ENCODE assay signal across 31 cellular contexts in the genomic region with DNA sequence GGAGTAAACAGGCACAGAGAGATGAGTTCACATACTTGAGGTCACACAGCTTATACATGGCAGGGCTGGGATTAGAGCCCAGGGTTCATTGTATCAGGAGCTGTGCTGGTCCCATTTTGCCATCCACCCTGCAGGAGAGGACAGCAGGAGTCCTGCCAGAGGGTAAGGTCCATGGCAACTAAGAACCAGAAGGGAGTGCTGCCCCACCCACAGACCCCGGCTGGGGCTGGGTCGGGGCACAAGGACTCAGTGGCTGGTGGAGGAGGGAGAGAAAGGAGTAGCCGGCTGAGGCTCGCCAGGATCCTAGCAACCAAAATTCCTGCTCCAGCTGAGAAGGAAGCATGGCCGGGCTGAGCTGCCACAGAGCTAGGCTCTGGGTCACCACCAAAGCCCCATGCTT.
"Had no signal": no experiment of that assay in that cellular context is flagged by ENCODE, and none has a peak within 500 bp of the region (broad histone marks: within the 10 kb centered on the region; RNA-seq: fewer than 3 reads in every experiment).

No MANE protein-coding gene starts in this region.

- H3K4me1 Mint-ChIP-seq: nephron had no signal

- DNase-seq: activated CD4-positive, alpha-beta memory T cell treated with anti-CD3 and anti-CD28 coated beads, Interleukin-2, amount 10 ng/mL, durations not matched to agents 7 days and 5 days; activated CD4-positive, alpha-beta T cell treated with anti-CD3 and anti-CD28 coated beads for 1 hour; activated CD4-positive, alpha-beta T cell treated with anti-CD3 and anti-CD28 coated beads, Interleukin-2, amount 10 ng/mL, durations not matched to agents 7 days and 5 days; activated CD8-positive, alpha-beta memory T cell treated with anti-CD3 and anti-CD28 coated beads, Interleukin-2, amount 50 U/mL, for 48 hours; activated gamma-delta T cell treated with Interleukin-2 at 50 U/mL for 16 hours; activated naive CD4-positive, alpha-beta T cell treated with anti-CD3 and anti-CD28 coated beads, Interleukin-2, amount 50 U/mL, for 16 hours; activated T-cell treated with anti-CD3 and anti-CD28 coated beads, Interleukin-2, amount 50 U/mL, for 4 hours; amniotic stem cell; central memory CD4-positive, alpha-beta T cell; effector CD4-positive, alpha-beta T cell; glutamatergic neuron; left ventricle myocardium inferior; ovary; right lobe of liver; stimulated activated CD4-positive, alpha-beta T cell treated with anti-CD3 and anti-CD28 coated beads, Interleukin-12 subunit alpha, Interleukin-12 subunit beta, amount 100 ng/mL, for 4 hours; stimulated activated CD4-positive, alpha-beta T cell treated with anti-CD3 and anti-CD28 coated beads, Interleukin-4, amount 100 ng/mL, for 24 hours; T-helper 9 cell; tibial artery had no signal

- H3K36me3 ChIP-seq: breast epithelium, left ventricle myocardium inferior, ovary, right lobe of liver, tibial artery had no signal

- H3K9me3 Mint-ChIP-seq: activated CD4-positive, alpha-beta memory T cell treated with anti-CD3 and anti-CD28 coated beads, Interleukin-2, amount 10 ng/mL, durations not matched to agents 7 days and 5 days; activated CD4-positive, alpha-beta T cell treated with anti-CD3 and anti-CD28 coated beads, Interleukin-2, amount 10 ng/mL, durations not matched to agents 7 days and 5 days; activated T-cell treated with anti-CD3 and anti-CD28 coated beads, Interleukin-2, amount 50 U/mL, for 4 hours; activated T-helper 17 cell treated with anti-CD3 and anti-CD28 coated beads, Interleukin-2, amount 50 U/mL, for 72 hours; dendritic cell treated with granulocyte-macrophage colony-stimulating factor and Interleukin-4, amounts not matched to agents 40 ng/mL and 50 ng/mL, for 4 days; nephron; stimulated activated effector memory CD8-positive, alpha-beta T cell treated with anti-CD3 and anti-CD28 coated beads, Interleukin-12 subunit alpha, Interleukin-12 subunit beta, amount 100 ng/mL, for 72 hours; stimulated activated naive CD8-positive, alpha-beta T cell treated with anti-CD3 and anti-CD28 coated beads, Interleukin-15, Interleukin-2, amounts not matched to agents 100 ng/mL and 50 ng/mL, for 24 hours; T-helper 1 cell treated with Interleukin-12 subunit alpha and Interleukin-12 subunit beta and Interleukin-4 antibody, amounts not matched to agents 30 μg/mL and 1 μg/mL, for 36 hours; WTC11 had no signal

- H3K9me3 ChIP-seq: breast epithelium, left ventricle myocardium inferior, ovary, right lobe of liver, tibial artery had no signal

- FAIRE-seq: endometrium, frontal cortex, islet of Langerhans had no signal

- H3K4me3 ChIP-seq: breast epithelium, left ventricle myocardium inferior, lung, ovary, right lobe of liver, tibial artery had no signal

- H3K27me3 Mint-ChIP-seq: activated T-helper 17 cell treated with anti-CD3 and anti-CD28 coated beads, Interleukin-2, amount 50 U/mL, for 72 hours; stimulated activated naive CD8-positive, alpha-beta T cell treated with anti-CD3 and anti-CD28 coated beads, Interleukin-15, Interleukin-2, amounts not matched to agents 100 ng/mL and 50 ng/mL, for 24 hours had no signal

- H3K36me3 Mint-ChIP-seq: stimulated activated effector memory CD8-positive, alpha-beta T cell treated with anti-CD3 and anti-CD28 coated beads, Interleukin-12 subunit alpha, Interleukin-12 subunit beta, amount 100 ng/mL, for 72 hours; WTC11 had no signal

- H3K27me3 ChIP-seq: breast epithelium, ovary, right lobe of liver had no signal

- H3K27ac ChIP-seq: epithelial cell of prostate, left ventricle myocardium inferior, ovary, right lobe of liver, tibial artery had no signal

- H3K27ac Mint-ChIP-seq: activated CD4-positive, alpha-beta memory T cell treated with anti-CD3 and anti-CD28 coated beads, Interleukin-2, amount 10 ng/mL, durations not matched to agents 7 days and 5 days; activated CD4-positive, alpha-beta T cell treated with anti-CD3 and anti-CD28 coated beads, Interleukin-2, amount 10 ng/mL, durations not matched to agents 7 days and 5 days; dendritic cell treated with granulocyte-macrophage colony-stimulating factor and Interleukin-4, amounts not matched to agents 40 ng/mL and 50 ng/mL, for 4 days; stimulated activated effector memory CD8-positive, alpha-beta T cell treated with anti-CD3 and anti-CD28 coated beads, Interleukin-12 subunit alpha, Interleukin-12 subunit beta, amount 100 ng/mL, for 72 hours; stimulated activated naive CD8-positive, alpha-beta T cell treated with anti-CD3 and anti-CD28 coated beads, Interleukin-15, Interleukin-2, amounts not matched to agents 100 ng/mL and 50 ng/mL, for 24 hours; T-helper 1 cell treated with Interleukin-12 subunit alpha and Interleukin-12 subunit beta and Interleukin-4 antibody, amounts not matched to agents 30 μg/mL and 1 μg/mL, for 36 hours; WTC11 had no signal

- H3K4me3 Mint-ChIP-seq: activated CD4-positive, alpha-beta memory T cell treated with anti-CD3 and anti-CD28 coated beads, Interleukin-2, amount 10 ng/mL, durations not matched to agents 7 days and 5 days; activated CD4-positive, alpha-beta T cell treated with anti-CD3 and anti-CD28 coated beads, Interleukin-2, amount 10 ng/mL, durations not matched to agents 7 days and 5 days; activated T-cell treated with anti-CD3 and anti-CD28 coated beads, Interleukin-2, amount 50 U/mL, for 4 hours; activated T-helper 17 cell treated with anti-CD3 and anti-CD28 coated beads, Interleukin-2, amount 50 U/mL, for 72 hours; dendritic cell treated with granulocyte-macrophage colony-stimulating factor and Interleukin-4, amounts not matched to agents 40 ng/mL and 50 ng/mL, for 4 days; nephron; stimulated activated effector memory CD8-positive, alpha-beta T cell treated with anti-CD3 and anti-CD28 coated beads, Interleukin-12 subunit alpha, Interleukin-12 subunit beta, amount 100 ng/mL, for 72 hours; stimulated activated naive CD8-positive, alpha-beta T cell treated with anti-CD3 and anti-CD28 coated beads, Interleukin-15, Interleukin-2, amounts not matched to agents 100 ng/mL and 50 ng/mL, for 24 hours; T-helper 1 cell treated with Interleukin-12 subunit alpha and Interleukin-12 subunit beta and Interleukin-4 antibody, amounts not matched to agents 30 μg/mL and 1 μg/mL, for 36 hours; WTC11 had no signal

- ATAC-seq: activated T-cell treated with anti-CD3 and anti-CD28 coated beads, Interleukin-2, amount 50 U/mL, for 4 hours; activated T-helper 17 cell treated with anti-CD3 and anti-CD28 coated beads, Interleukin-2, amount 50 U/mL, for 72 hours; right lobe of liver; stimulated activated effector memory CD8-positive, alpha-beta T cell treated with anti-CD3 and anti-CD28 coated beads, Interleukin-12 subunit alpha, Interleukin-12 subunit beta, amount 100 ng/mL, for 72 hours had no signal
